Comparison of ENCODE assay signal across 15 cellular contexts in the genomic region with DNA sequence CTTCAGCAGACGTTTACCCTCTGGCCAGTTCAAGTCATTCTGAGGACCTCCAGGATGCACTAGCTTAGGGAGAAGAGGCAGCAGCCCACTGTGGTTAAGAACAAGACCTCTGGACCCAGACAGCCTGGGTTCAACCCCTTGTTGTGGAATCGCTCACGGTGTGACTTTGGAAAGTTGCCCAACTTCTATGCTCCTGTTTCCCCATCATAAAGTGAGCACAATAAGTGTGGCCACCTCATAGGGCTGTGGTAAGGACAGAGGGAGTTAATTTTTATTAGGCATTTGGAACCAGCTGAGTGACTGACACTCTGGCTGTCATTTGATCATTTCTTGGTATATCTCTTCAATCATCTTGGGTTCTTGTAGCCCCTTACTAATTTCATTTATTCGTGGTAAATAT. TPM values are rescaled to one million over a fixed set of nuclear protein-coding genes. Genes with fewer than 3 reads are reported as not detected.
"Had no signal": no experiment of that assay in that cellular context is flagged by ENCODE, and none has a peak within 500 bp of the region (broad histone marks: within the 10 kb centered on the region; RNA-seq: fewer than 3 reads in every experiment).

No MANE protein-coding gene starts in this region.

RNA-seq across cellular contexts. Expression of gene NPY4R2, which starts 31.6 kb away (rescaled TPM):
- total RNA-seq: activated B cell treated with CpG ODN at 0.5 μM for 24 hours; activated CD4-positive, alpha-beta memory T cell treated with anti-CD3 and anti-CD28 coated beads for 36 hours; activated CD4-positive, alpha-beta memory T cell treated with anti-CD3 and anti-CD28 coated beads, Interleukin-2, amount 10 ng/mL, durations not matched to agents 7 days and 5 days; activated CD4-positive, alpha-beta T cell treated with anti-CD3 and anti-CD28 coated beads for 36 hours; activated CD4-positive, alpha-beta T cell treated with anti-CD3 and anti-CD28 coated beads, Interleukin-2, amount 10 ng/mL, durations not matched to agents 24 days and 14 days; activated CD4-positive, alpha-beta T cell treated with anti-CD3 and anti-CD28 coated beads, Interleukin-2, amount 10 ng/mL, durations not matched to agents 7 days and 5 days; activated CD8-positive, alpha-beta memory T cell treated with anti-CD3 and anti-CD28 coated beads for 36 hours; activated CD8-positive, alpha-beta memory T cell treated with anti-CD3 and anti-CD28 coated beads, Interleukin-2, amount 10 ng/mL, durations not matched to agents 7 days and 5 days; activated CD8-positive, alpha-beta T cell treated with anti-CD3 and anti-CD28 coated beads for 36 hours; activated CD8-positive, alpha-beta T cell treated with anti-CD3 and anti-CD28 coated beads, Interleukin-2, amount 10 ng/mL, durations not matched to agents 7 days and 5 days; T-cell; T-helper 1 cell treated with Interleukin-12 subunit alpha and Interleukin-12 subunit beta and Interleukin-4 antibody, amounts not matched to agents 30 ng/mL and 1 ng/mL, for 36 hours; T-helper 17 cell; T-helper 2 cell treated with Interferon-gamma antibody and Interleukin-4, amounts not matched to agents 100 ng/mL and 5 ng/mL, for 36 hours; WTC11 had no signal
